ENCODE assay signal across 10 cellular contexts in the genomic region with DNA sequence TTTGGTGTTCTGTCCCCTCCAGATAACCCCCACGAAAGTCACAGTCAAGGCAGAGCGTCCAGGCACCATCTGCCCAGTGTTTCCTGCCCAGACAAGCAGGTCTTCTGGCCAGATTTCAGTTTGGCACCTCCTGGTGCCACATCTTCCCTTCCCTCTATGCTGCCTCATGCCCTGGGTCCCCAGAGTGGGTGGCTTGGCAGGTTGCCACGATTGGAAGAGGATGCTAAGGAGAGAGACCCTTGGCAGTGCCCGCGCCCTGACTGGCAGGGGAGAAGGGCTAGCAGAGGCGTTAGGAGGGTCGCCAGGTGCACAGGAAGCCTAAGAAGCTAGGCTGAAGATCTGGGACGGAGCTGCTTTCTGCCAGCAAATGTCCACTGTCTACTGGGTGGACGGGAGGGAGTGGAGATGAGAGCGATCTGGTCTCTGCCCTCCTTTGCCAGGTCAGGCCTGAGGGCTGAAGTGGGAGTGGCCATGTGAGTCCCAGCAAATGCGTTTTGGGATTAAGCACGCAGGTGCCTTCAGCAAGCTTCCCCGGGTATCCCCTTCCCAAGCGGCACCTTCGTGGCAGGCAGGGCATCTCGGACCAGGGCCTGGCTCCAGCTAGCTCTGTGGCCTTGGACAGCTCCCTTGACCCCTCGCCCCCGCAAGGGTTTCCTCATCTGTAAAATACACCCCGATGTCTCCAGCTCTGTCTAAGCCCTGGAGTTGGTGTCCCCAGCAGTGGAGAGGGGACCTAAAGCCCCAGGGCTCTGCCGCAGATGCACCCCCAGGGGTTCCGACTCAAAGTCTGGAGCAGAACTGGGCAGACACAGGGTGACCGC. TPM values are rescaled to one million over a fixed set of nuclear protein-coding genes. Genes with fewer than 3 reads are reported as not detected.
DNase-seq lines count a peak whose midpoint lies in the region; ATAC-seq and TF ChIP-seq lines count a peak whose summit lies in the region.
"Had no signal": no experiment of that assay in that cellular context is flagged by ENCODE, and none has a peak within 500 bp of the region (broad histone marks: within the 10 kb centered on the region; RNA-seq: fewer than 3 reads in every experiment).

No MANE protein-coding gene starts in this region.

- intact Hi-C loops in esophagus squamous epithelium (cut with DNase I), result no loop called here

- peaks cover 26% of the 10 kb centered on the region for H3K4me1 ChIP-seq in CD8-positive, alpha-beta memory T cell (ENCODE audit: insufficient read depth, low read length)
- peaks cover 21 to 45% (median 31%) of the 10 kb centered on the region in 3 donors for H3K4me1 ChIP-seq in esophagus squamous epithelium
- H3K4me1 ChIP-seq in osteoblast (ENCODE audit: insufficient read depth, low read length), result peaks cover 4% of the 10 kb centered on the region

- H3K4me2 ChIP-seq in osteoblast (ENCODE audit: insufficient read depth, low read length), result no peak overlapping the region

- TF ChIP-seq POLR2A in esophagus squamous epithelium (IDR thresholded peaks at IDR 0.05), result no peak

- no peak for ATAC-seq in HG02885 (IDR thresholded peaks at IDR 0.05; ENCODE audit: poor library complexity, unreplicated experiment)

- H3K27me3 Mint-ChIP-seq in CD8-positive, alpha-beta memory T cell, result peaks cover 0 to 10% of the 10 kb centered on the region in 2 donors

- H3K9me3 Mint-ChIP-seq in CD8-positive, alpha-beta memory T cell, result no peaks in the 10 kb centered on the region

- no peak for DNase-seq in CD8-positive, alpha-beta memory T cell
- DNase-seq in NCI-H69 (lab: John Stamatoyannopoulos, UW) (peak; percentile 65), esophagus squamous epithelium (lab: John Stamatoyannopoulos, UW) (no peak), osteoblast (ENCODE audit: insufficient read length, low spot score, missing footprints) (peak; percentile 80), NCI-H146 (lab: John Stamatoyannopoulos, UW) (no peak), HT-29 (ENCODE audit: low spot score) (no peak), SHP77 treated with DMSO at 0.1 percent for 48 hours (lab: John Stamatoyannopoulos, UW) (no peak)
- DNase-seq: cortex of kidney had no signal

- no peaks in the 10 kb centered on the region for H3K36me3 ChIP-seq in CD8-positive, alpha-beta memory T cell (ENCODE audit: insufficient read depth, low read length)
- H3K36me3 ChIP-seq in esophagus squamous epithelium, result peaks cover 0 to 7% (median 0%) of the 10 kb centered on the region in 3 donors
- H3K36me3 ChIP-seq in osteoblast (ENCODE audit: insufficient read depth, low read length), result no peaks in the 10 kb centered on the region

- H4K20me1 ChIP-seq in osteoblast (ENCODE audit: insufficient read depth, low read length), result no peaks in the 10 kb centered on the region

- no peak overlapping the region for H2AFZ ChIP-seq in osteoblast (ENCODE audit: low read length)

- POLR2A ChIA-PET in CD8-positive, alpha-beta memory T cell (lab: Charles Lee), result interaction anchor here (0.6 kb wide), 1 partner anchor 285 kb away, joined by 4 read pairs; no protein-coding TSS in a partner anchor

- no peak overlapping the region for H3K27ac ChIP-seq in CD8-positive, alpha-beta memory T cell (ENCODE audit: low read depth, low read length)
- peak overlapping the region; percentile 70 to 80 (median 74) for H3K27ac ChIP-seq in esophagus squamous epithelium
- H3K27ac ChIP-seq in osteoblast (ENCODE audit: low read depth, low read length), result no peak overlapping the region

- no peak overlapping the region for H3K4me3 ChIP-seq in CD8-positive, alpha-beta memory T cell (ENCODE audit: low read length)
- H3K4me3 ChIP-seq in esophagus squamous epithelium, result peak overlapping the region; percentile 19 to 69 (median 41)
- H3K4me3 ChIP-seq in osteoblast (ENCODE audit: insufficient read depth, low read length), result no peak overlapping the region

- H3K4me1 Mint-ChIP-seq in CD8-positive, alpha-beta memory T cell, result peaks cover 25 to 52% (median 28%) of the 10 kb centered on the region in 3 donors

- H3K27me3 ChIP-seq in CD8-positive, alpha-beta memory T cell (ENCODE audit: insufficient read depth, low read length, poor library complexity, severe bottlenecking), result no peaks in the 10 kb centered on the region
- H3K27me3 ChIP-seq in esophagus squamous epithelium, result peaks cover 0 to 22% (median 0%) of the 10 kb centered on the region in 4 donors
- peaks cover 10% of the 10 kb centered on the region for H3K27me3 ChIP-seq in osteoblast (ENCODE audit: insufficient read depth, low read length)

- H3K27ac Mint-ChIP-seq in CD8-positive, alpha-beta memory T cell, result peak overlapping the region in 5 of 8 donors; percentile 39 to 70 (median 57)

- TF ChIP-seq CTCF in esophagus squamous epithelium (IDR thresholded peaks at IDR 0.05) (no peak), osteoblast (IDR thresholded peaks at IDR 0.05; ENCODE audit: extremely low read depth, low read depth, low read length) (no peak)

- 38 to 69% methylated on average over 5 to 7 of the region's 22 CpGs for WGBS in esophagus squamous epithelium, 2 donors

- CTCF ChIA-PET in CD8-positive, alpha-beta memory T cell (lab: Charles Lee), result interaction anchor here (1.3 to 10.9 kb wide), 8 partner anchors 15 to 204 kb away, joined by 3 to 88 read pairs (median 7); no protein-coding TSS in a partner anchor

- no peaks in the 10 kb centered on the region for H3K79me2 ChIP-seq in osteoblast (ENCODE audit: insufficient read depth, low read length)

- no peaks in the 10 kb centered on the region for H3K9me3 ChIP-seq in CD8-positive, alpha-beta memory T cell (ENCODE audit: low read length)
- no peaks in the 10 kb centered on the region for H3K9me3 ChIP-seq in esophagus squamous epithelium
- no peaks in the 10 kb centered on the region for H3K9me3 ChIP-seq in osteoblast (ENCODE audit: low read depth, low read length)

- H3K4me3 Mint-ChIP-seq in CD8-positive, alpha-beta memory T cell, result peak overlapping the region; percentile 40 to 82 (median 60)

- H3K36me3 Mint-ChIP-seq in CD8-positive, alpha-beta memory T cell, result no peaks in the 10 kb centered on the region

RNA-seq across cellular contexts. Expression of a gene that starts 13.4 kb away (rescaled TPM):
- total RNA-seq in CD8-positive, alpha-beta memory T cell, result 1 to 10 TPM; 3.1 to 3.8 TPM
- polyA plus RNA-seq in CD8-positive, alpha-beta memory T cell, result 121 TPM
- total RNA-seq in esophagus squamous epithelium (10 to 100 TPM in 1 of 4 donors, 1 to 10 TPM in 2, under 1 TPM in 1; 0.88 to 19.6 (median 2.8) TPM), osteoblast (not detected in 2 replicates)
- total RNA-seq in HT-29 (2014; rRNA removed; shearing (Covaris generic)), result not detected in 2 replicates

RNA-seq across cellular contexts. Expression of a gene that starts 21.2 kb away (rescaled TPM):
- under 1 TPM in 1 of 2 experiments, not detected in 1; 0.27 TPM for total RNA-seq in CD8-positive, alpha-beta memory T cell
- not detected for polyA plus RNA-seq in CD8-positive, alpha-beta memory T cell
- total RNA-seq in esophagus squamous epithelium (10 to 100 TPM in 2 of 4 donors, 1 to 10 TPM in 2; 6.3 to 21.6 (median 11.7) TPM), osteoblast (2.9 and 6.8 TPM in 2 replicates)
- total RNA-seq in HT-29 (2014; rRNA removed; shearing (Covaris generic)), result 145 and 149 TPM in 2 replicates
- total RNA-seq: T-helper 2 cell treated with Interferon-gamma antibody and Interleukin-4, amounts not matched to agents 100 ng/mL and 5 ng/mL, for 36 hours had no signal

Comparison
In these comparisons a context has a peak if more than half of its experiments do, and no peak if none do; other contexts are left out.
1. DNase-seq: peak in NCI-H69 (single experiment) and osteoblast (single experiment); none in CD8-positive, alpha-beta memory T cell (0 of 5), esophagus squamous epithelium (single experiment), NCI-H146 (single experiment), HT-29 (single experiment) and SHP77 treated with DMSO at 0.1 percent for 48 hours (single experiment).
2. H3K27ac ChIP-seq: peak in esophagus squamous epithelium (4 of 4); none in CD8-positive, alpha-beta memory T cell (single experiment) and osteoblast (single experiment).
3. H3K4me3 ChIP-seq: peak in esophagus squamous epithelium (4 of 4); none in CD8-positive, alpha-beta memory T cell (single experiment) and osteoblast (single experiment).